Comparison of ENCODE assay signal across 1 cellular context in genomic region chr5:180811012-180811622, GRCh38.
TF ChIP-seq lines count a peak whose summit lies in the region.

No MANE protein-coding gene starts in this region.

TF ChIP-seq in H1, 55 proteins besides CTCF, POLR2A, EP300 and RAD21 (continued from another document):
- no peak for TF ChIP-seq ZNF274 (IDR thresholded peaks at IDR 0.05; ENCODE audit: borderline replicate concordance, extremely low read depth, low read length)
